1 cellular context compared by ENCODE assay signal in the genomic region with DNA sequence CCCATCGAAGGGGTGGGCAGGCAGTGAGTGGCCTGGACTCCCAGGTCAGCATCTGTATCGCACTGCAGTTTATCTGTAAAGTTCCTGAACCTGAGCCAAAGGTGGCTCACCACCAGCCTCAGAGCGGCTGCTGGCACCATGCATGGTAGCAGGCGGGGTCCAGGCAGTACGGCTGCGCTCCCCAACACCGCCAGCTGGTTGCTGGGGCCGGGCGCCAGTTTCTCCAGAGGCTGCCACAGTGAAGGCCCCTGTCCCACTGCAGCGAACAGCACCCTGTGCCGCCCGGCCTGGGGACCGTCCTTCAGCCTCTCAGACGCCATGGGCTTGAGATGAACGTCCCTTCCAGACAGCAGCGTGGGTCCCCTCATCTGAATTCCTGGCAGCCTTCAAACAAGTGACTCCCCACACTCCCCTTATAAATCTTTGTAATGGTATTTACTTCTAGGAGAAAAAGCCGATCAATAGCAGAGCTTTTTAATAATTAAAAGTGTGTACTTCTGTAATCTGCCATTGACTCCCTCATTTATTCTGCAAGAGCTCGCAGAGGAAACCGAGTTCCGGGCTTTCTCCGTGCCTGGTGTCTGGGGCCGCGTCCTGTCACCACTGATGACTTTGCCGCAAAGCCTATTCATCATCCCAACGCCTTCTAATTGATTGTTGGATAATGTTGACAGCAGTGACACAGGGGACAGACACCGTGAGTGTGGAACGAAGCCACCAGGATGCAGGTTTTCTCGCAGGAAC.
A peak's percentile ranks its signal among the peaks of the same experiment; 100 is the strongest.
TF ChIP-seq lines count a peak whose summit lies in the region.

No MANE protein-coding gene starts in this region.

TF ChIP-seq in HepG2, 621 proteins besides CTCF, POLR2A, EP300 and RAD21:
- TF ChIP-seq PAF1 (CRISPR knock-in tag; IDR thresholded peaks at IDR 0.05) = no peak
- TF ChIP-seq ZNF264 (CRISPR knock-in tag; IDR thresholded peaks at IDR 0.05) = no peak
- TF ChIP-seq AGO2 (optimal IDR thresholded peaks at IDR 0.05; ENCODE audit: low read depth, low read length) = peak; percentile 26
- no peak for TF ChIP-seq MTA3 (CRISPR knock-in tag; IDR thresholded peaks at IDR 0.05)
